In the genomic region with DNA sequence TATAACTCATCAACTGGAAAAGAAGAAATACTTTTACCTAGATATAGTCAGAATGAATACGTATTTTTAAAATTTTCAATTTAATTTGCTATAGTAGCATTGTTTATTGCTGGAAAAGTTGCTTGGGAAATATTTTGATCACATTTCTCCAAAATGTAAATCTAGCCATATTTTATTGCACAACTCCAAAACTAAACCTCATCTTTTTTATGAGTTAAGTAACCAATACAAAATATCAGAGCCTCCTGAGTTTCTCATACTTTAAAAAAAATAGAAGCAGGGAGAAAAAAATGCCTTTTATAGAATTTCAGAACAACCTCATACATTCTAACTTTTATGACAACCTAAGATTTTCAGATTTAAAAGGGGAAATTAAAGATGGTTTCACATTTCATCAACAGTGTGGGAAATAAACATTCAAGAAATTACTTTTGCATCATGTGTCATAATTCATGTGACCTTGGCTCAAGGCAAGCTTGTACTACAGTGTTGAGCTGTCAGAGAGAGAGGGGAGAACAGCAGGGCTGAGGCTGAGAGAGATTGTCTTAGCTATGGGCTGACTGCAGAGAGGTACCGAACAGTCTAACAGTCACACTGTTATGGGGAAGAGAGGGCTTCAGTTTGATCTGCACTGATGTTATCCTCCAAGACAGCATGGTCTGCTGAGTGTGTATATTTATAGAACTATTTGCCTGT, we compare ENCODE assay signal across 10 cellular contexts.
DNase-seq lines count a peak whose midpoint lies in the region; ATAC-seq and TF ChIP-seq lines count a peak whose summit lies in the region.
"Had no signal": no experiment of that assay in that cellular context is flagged by ENCODE, and none has a peak within 500 bp of the region (broad histone marks: within the 10 kb centered on the region; RNA-seq: fewer than 3 reads in every experiment).

No MANE protein-coding gene starts in this region.

- no peaks in the 10 kb centered on the region for H3K9me3 ChIP-seq in WERI-Rb-1 (ENCODE audit: severe bottlenecking)

- DNase-seq in dedifferentiated amniotic fluid mesenchymal stem cell (ENCODE audit: extremely low spot score) (peak; percentile 72), stromal cell of bone marrow (ENCODE audit: low read depth) (peak; percentile 64), WERI-Rb-1 (no peak), NCI-H1417 (lab: John Stamatoyannopoulos, UW) (no peak)
- DNase-seq in activated CD8-positive, alpha-beta memory T cell treated with anti-CD3 and anti-CD28 coated beads, Interleukin-2, amount 50 U/mL, for 4 hours, result no peak
- DNase-seq: activated CD4-positive, alpha-beta T cell treated with anti-CD3 and anti-CD28 coated beads for 1 hour; activated naive CD4-positive, alpha-beta T cell treated with anti-CD3 and anti-CD28 coated beads for 36 hours; DMS153 had no signal

- no peak overlapping the region for H3K4me3 ChIP-seq in WERI-Rb-1 (ENCODE audit: low read depth, low read length)

- no peaks in the 10 kb centered on the region for H3K36me3 ChIP-seq in WERI-Rb-1

- TF ChIP-seq CTCF in WERI-Rb-1 (IDR thresholded peaks at IDR 0.05; ENCODE audit: low read depth, low read length), result no peak

- H3K27me3 ChIP-seq in WERI-Rb-1 (ENCODE audit: insufficient read depth, low read depth, severe bottlenecking), result peaks cover 43% of the 10 kb centered on the region

- H3K27ac ChIP-seq in WERI-Rb-1, result no peak overlapping the region

- ATAC-seq in GM19035 (IDR thresholded peaks at IDR 0.05; ENCODE audit: unreplicated experiment) (peak; percentile 64), HG02973 (IDR thresholded peaks at IDR 0.05; ENCODE audit: unreplicated experiment) (peak; percentile 67)

Comparison
In these comparisons a context has a peak if more than half of its experiments do, and no peak if none do; other contexts are left out.
1. DNase-seq: peak in dedifferentiated amniotic fluid mesenchymal stem cell (single experiment) and stromal cell of bone marrow (single experiment); none in WERI-Rb-1 (single experiment), NCI-H1417 (0 of 3) and activated CD8-positive, alpha-beta memory T cell treated with anti-CD3 and anti-CD28 coated beads, Interleukin-2, amount 50 U/mL, for 4 hours (single experiment).